ENCODE assay signal across 25 cellular contexts in the genomic region with DNA sequence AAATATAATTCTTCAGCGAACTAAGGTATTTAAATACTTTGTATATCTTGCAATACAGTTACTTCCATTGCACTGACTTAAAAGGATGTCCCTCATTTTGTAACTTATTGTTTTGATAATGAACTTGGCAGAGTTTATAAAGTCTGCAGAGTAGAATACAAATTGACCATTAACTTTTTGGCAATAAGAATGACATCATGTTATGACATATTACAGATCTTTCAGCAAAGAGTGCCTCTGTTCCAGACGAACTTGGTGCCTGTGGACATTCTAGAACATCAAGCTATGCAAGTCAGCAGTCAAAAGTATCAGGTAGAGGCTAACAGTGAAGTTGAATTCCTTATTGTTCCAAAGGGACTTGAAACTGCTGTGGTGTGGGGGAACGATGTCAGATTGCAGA.
"Had no signal": no experiment of that assay in that cellular context is flagged by ENCODE, and none has a peak within 500 bp of the region (broad histone marks: within the 10 kb centered on the region; RNA-seq: fewer than 3 reads in every experiment).

No MANE protein-coding gene starts in this region.

- H3K4me3 ChIP-seq: left lung, lower lobe of right lung, ovary, right atrium auricular region, skin epidermis, stomach, testis, thyroid gland, upper lobe of right lung had no signal

- H3K9me3 ChIP-seq: left lung, lower lobe of right lung, ovary, right atrium auricular region, stomach, testis, thyroid gland, upper lobe of right lung had no signal

- H3K4me1 Mint-ChIP-seq: immature natural killer cell; naive thymus-derived CD8-positive, alpha-beta T cell; nephron had no signal

- H3K27ac Mint-ChIP-seq: immature natural killer cell; naive thymus-derived CD8-positive, alpha-beta T cell; nephron; progenitor cell of endocrine pancreas; stimulated activated naive B cell treated with anti-CD40 and anti-IgM and Interleukin-4, amounts not matched to agents 10 μg/mL and 1 μg/mL and 100 μg/mL, for 72 hours had no signal

- H3K4me3 Mint-ChIP-seq: immature natural killer cell; naive thymus-derived CD8-positive, alpha-beta T cell; nephron; stimulated activated naive B cell treated with anti-CD40 and anti-IgM and Interleukin-4, amounts not matched to agents 10 μg/mL and 1 μg/mL and 100 μg/mL, for 72 hours had no signal

- ATAC-seq: left colon; left lung; lower lobe of right lung; naive thymus-derived CD8-positive, alpha-beta T cell; stimulated activated naive B cell treated with anti-CD40 and anti-IgM and Interleukin-4, amounts not matched to agents 10 μg/mL and 1 μg/mL and 100 μg/mL, for 72 hours; stimulated activated naive CD8-positive, alpha-beta T cell treated with anti-CD3 and anti-CD28 coated beads, Interleukin-15, Interleukin-2, amounts not matched to agents 100 U/mL and 50 U/mL, for 24 hours; upper lobe of right lung had no signal

- DNase-seq: hypothalamus; immature natural killer cell; kidney; left colon; left lung; lower lobe of right lung; mammary epithelial cell; mesenchymal stem cell; naive thymus-derived CD8-positive, alpha-beta T cell; ovary; stimulated activated CD4-positive, alpha-beta T cell treated with anti-CD3 and anti-CD28 coated beads, Interleukin-12 subunit alpha, Interleukin-12 subunit beta, amount 100 ng/mL, for 4 hours; stimulated activated CD4-positive, alpha-beta T cell treated with anti-CD3 and anti-CD28 coated beads, Interleukin-15, amount 100 ng/mL, for 24 hours; stimulated activated CD4-positive, alpha-beta T cell treated with anti-CD3 and anti-CD28 coated beads, Interleukin-2, amount 100 ng/mL, for 24 hours; stimulated activated CD4-positive, alpha-beta T cell treated with anti-CD3 and anti-CD28 coated beads, Interleukin-4, amount 100 ng/mL, for 1 hour; stimulated activated naive B cell treated with anti-CD40 and anti-IgM and Interleukin-4, amounts not matched to agents 10 μg/mL and 1 μg/mL and 100 μg/mL, for 72 hours; stimulated activated naive CD8-positive, alpha-beta T cell treated with anti-CD3 and anti-CD28 coated beads, Interleukin-15, Interleukin-2, amounts not matched to agents 100 U/mL and 50 U/mL, for 24 hours; stomach; testis; thyroid gland; trophoblast cell; upper lobe of right lung had no signal

- H3K9me3 Mint-ChIP-seq: immature natural killer cell; naive thymus-derived CD8-positive, alpha-beta T cell; nephron; stimulated activated naive B cell treated with anti-CD40 and anti-IgM and Interleukin-4, amounts not matched to agents 10 μg/mL and 1 μg/mL and 100 μg/mL, for 72 hours had no signal

- H3K36me3 ChIP-seq: ovary had no signal

- H3K27me3 ChIP-seq: left lung, ovary, right atrium auricular region, stomach, testis, thyroid gland, upper lobe of right lung had no signal

- H3K4me1 ChIP-seq: left lung, lower lobe of right lung, right atrium auricular region, stomach, testis, upper lobe of right lung had no signal

- H3K27ac ChIP-seq: left lung, lower lobe of right lung, ovary, right atrium auricular region, skin epidermis, stomach, testis, thyroid gland, upper lobe of right lung had no signal

- H3K27me3 Mint-ChIP-seq: naive thymus-derived CD8-positive, alpha-beta T cell; progenitor cell of endocrine pancreas; stimulated activated naive B cell treated with anti-CD40 and anti-IgM and Interleukin-4, amounts not matched to agents 10 μg/mL and 1 μg/mL and 100 μg/mL, for 72 hours had no signal
